In the genomic region with DNA sequence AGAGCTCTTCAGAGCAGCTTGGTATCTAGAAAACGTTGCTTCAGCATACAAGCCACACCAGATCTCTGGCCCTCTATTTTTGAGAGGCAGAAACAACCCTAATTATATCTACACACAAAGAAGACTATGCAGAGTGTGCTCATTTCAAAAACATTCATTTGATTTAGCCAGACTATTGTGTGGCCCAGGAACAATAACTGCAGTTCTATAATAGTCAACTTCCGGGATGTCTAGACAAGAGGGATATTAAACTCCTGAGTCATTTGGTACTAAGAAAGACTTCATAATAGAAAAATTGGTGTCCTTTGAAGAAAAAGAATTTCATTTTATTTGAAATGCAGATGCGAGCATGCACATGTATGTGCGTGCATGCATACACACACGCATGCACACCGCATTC, we compare ENCODE assay signal across 18 cellular contexts.
DNase-seq lines count a peak whose midpoint lies in the region; ATAC-seq and TF ChIP-seq lines count a peak whose summit lies in the region.
"Had no signal": no experiment of that assay in that cellular context is flagged by ENCODE, and none has a peak within 500 bp of the region (broad histone marks: within the 10 kb centered on the region; RNA-seq: fewer than 3 reads in every experiment).

No MANE protein-coding gene starts in this region.

- H3K27ac Mint-ChIP-seq in natural killer cell (no peak overlapping the region), nephron progenitor cell (no peak overlapping the region)
- H3K27ac Mint-ChIP-seq: activated CD4-positive, alpha-beta T cell treated with anti-CD3 and anti-CD28 coated beads, Interleukin-2, amount 10 ng/mL, durations not matched to agents 7 days and 5 days; activated T-helper 1 cell treated with anti-CD3 and anti-CD28 coated beads, Interleukin-12 subunit alpha, Interleukin-12 subunit beta, Interleukin-2, Interleukin-4 antibody, amounts not matched to agents 30 ng/mL and 10 ng/mL and 1 ng/mL, durations not matched to agents 14 hours and 24 hours and 36 hours had no signal

- ATAC-seq in SK-N-SH treated with all-trans-retinoic acid at 6 μM for 48 hours: no peak; the same call in 2 of the 3 replicates
- ATAC-seq in natural killer cell: no peak
- ATAC-seq: GM23338 had no signal

- WGBS in SK-N-SH (ENCODE audit: low lambda C conversion rate): 29% methylated on average over 6 of the region's 6 CpGs

- H3F3A ChIP-seq in SK-N-SH (replicated peaks; ENCODE audit: insufficient read depth): peaks cover 16% of the 10 kb centered on the region

- H3K36me3 ChIP-seq in SK-N-SH (replicated peaks in 1 of 2; ENCODE audit: control insufficient read depth in 1 of 2, insufficient read depth in 2 of 2, low read length in 1 of 2): no peaks in the 10 kb centered on the region
- H3K36me3 ChIP-seq: MG63, tibial artery had no signal

- H3K4me1 Mint-ChIP-seq in natural killer cell (peaks cover 0 to 7% of the 10 kb centered on the region in 2 donors), nephron progenitor cell (no peaks in the 10 kb centered on the region)
- H3K4me1 Mint-ChIP-seq: activated CD4-positive, alpha-beta T cell treated with anti-CD3 and anti-CD28 coated beads, Interleukin-2, amount 10 ng/mL, durations not matched to agents 7 days and 5 days had no signal

- H3K4me1 ChIP-seq in SK-N-SH (ENCODE audit: control insufficient read depth in 1 of 2, insufficient read depth in 2 of 2, low read depth in 1 of 2, low read length in 1 of 2): peaks cover 0 to 31% of the 10 kb centered on the region in 2 experiments; a peak in 1 of 4 replicates
- H3K4me1 ChIP-seq: parathyroid adenoma had no signal

- TF ChIP-seq RAD21 in SK-N-SH (IDR thresholded peaks at IDR 0.05; ENCODE audit: low read length): no peak

- H3K79me2 ChIP-seq in SK-N-SH (ENCODE audit: insufficient read depth): no peaks in the 10 kb centered on the region
- H3K79me2 ChIP-seq: parathyroid adenoma had no signal

- intact Hi-C loops in natural killer cell (cut with micrococcal nuclease): no loop called here

- no peaks in the 10 kb centered on the region for H3K9me3 ChIP-seq in SK-N-SH
- H3K9me3 ChIP-seq: A549, MG63, tibial artery had no signal

- H3K4me2 ChIP-seq in SK-N-SH: peak overlapping the region; percentile 38
- H3K4me2 ChIP-seq: A549, GM23338 had no signal

- no peak for TF ChIP-seq EP300 in SK-N-SH (IDR thresholded peaks at IDR 0.05; ENCODE audit: borderline replicate concordance in 1 of 2, low read depth in 1 of 2, low read length in 1 of 2)

- peak overlapping the region; percentile 48; the same call in 1 of the 2 replicates for H3K9ac ChIP-seq in SK-N-SH
- H3K9ac ChIP-seq: parathyroid adenoma had no signal

- peak overlapping the region in 1 of 2 experiments; percentile 84; a peak in 2 of 4 replicates for H3K27ac ChIP-seq in SK-N-SH (ENCODE audit: low read depth in 2 of 2, low read length in 1 of 2)
- H3K27ac ChIP-seq: parathyroid adenoma had no signal

- H3K4me3 Mint-ChIP-seq in natural killer cell (no peak overlapping the region), nephron progenitor cell (no peak overlapping the region)
- H3K4me3 Mint-ChIP-seq: activated CD4-positive, alpha-beta T cell treated with anti-CD3 and anti-CD28 coated beads, Interleukin-2, amount 10 ng/mL, durations not matched to agents 7 days and 5 days; activated T-helper 1 cell treated with anti-CD3 and anti-CD28 coated beads, Interleukin-12 subunit alpha, Interleukin-12 subunit beta, Interleukin-2, Interleukin-4 antibody, amounts not matched to agents 30 ng/mL and 10 ng/mL and 1 ng/mL, durations not matched to agents 14 hours and 24 hours and 36 hours; GM23338 had no signal

- CTCF ChIA-PET in SK-N-SH (lab: Yijun Ruan, JAX): no interaction called here

- H3K27me3 Mint-ChIP-seq in natural killer cell (ENCODE audit: low read depth in 2 of 2) (no peaks in the 10 kb centered on the region), nephron progenitor cell (ENCODE audit: low read depth, poor library complexity) (peaks cover 6% of the 10 kb centered on the region)
- H3K27me3 Mint-ChIP-seq: activated CD4-positive, alpha-beta T cell treated with anti-CD3 and anti-CD28 coated beads, Interleukin-2, amount 10 ng/mL, durations not matched to agents 7 days and 5 days had no signal

- no peaks in the 10 kb centered on the region for H3K27me3 ChIP-seq in SK-N-SH (ENCODE audit: insufficient read depth)
- H3K27me3 ChIP-seq: MG63, tibial artery had no signal

- H3K9me3 Mint-ChIP-seq in natural killer cell (no peaks in the 10 kb centered on the region), nephron progenitor cell (peaks cover 23% of the 10 kb centered on the region)
- H3K9me3 Mint-ChIP-seq: activated CD4-positive, alpha-beta T cell treated with anti-CD3 and anti-CD28 coated beads, Interleukin-2, amount 10 ng/mL, durations not matched to agents 7 days and 5 days; activated T-helper 1 cell treated with anti-CD3 and anti-CD28 coated beads, Interleukin-12 subunit alpha, Interleukin-12 subunit beta, Interleukin-2, Interleukin-4 antibody, amounts not matched to agents 30 ng/mL and 10 ng/mL and 1 ng/mL, durations not matched to agents 14 hours and 24 hours and 36 hours had no signal

- no peaks in the 10 kb centered on the region for H3K36me3 Mint-ChIP-seq in natural killer cell
- peaks cover 28% of the 10 kb centered on the region for H3K36me3 Mint-ChIP-seq in nephron progenitor cell (ENCODE audit: low read depth)

- in situ Hi-C loops in astrocyte of the cerebellum (cut with HindIII; ENCODE audit: low sequenced_read_pairs): no loop called here

- POLR2A ChIA-PET in SK-N-SH (lab: Yijun Ruan, JAX): no interaction called here

- H4K20me1 ChIP-seq in SK-N-SH (ENCODE audit: insufficient read depth): no peaks in the 10 kb centered on the region

- no peak for DNase-seq in SK-N-SH
- peak; percentile 44 for DNase-seq in astrocyte of the cerebellum (ENCODE audit: low read depth)
- peak; percentile 24 for DNase-seq in glomerular visceral epithelial cell (ENCODE audit: extremely low spot score)
- DNase-seq in natural killer cell: no peak
- no peak for DNase-seq in nephron progenitor cell
- no peak for DNase-seq in middle frontal gyrus (ENCODE audit: extremely low spot score, low spot score)
- DNase-seq in Ammon's horn (ENCODE audit: low spot score): no peak
- DNase-seq: activated CD4-positive, alpha-beta T cell treated with anti-CD3 and anti-CD28 coated beads, Interleukin-2, amount 10 ng/mL, durations not matched to agents 7 days and 5 days; aorta; mesendoderm; MG63; NCI-H226; tibial artery had no signal

- peak overlapping the region; percentile 75 for H2AFZ ChIP-seq in SK-N-SH (ENCODE audit: low read depth)
- H2AFZ ChIP-seq: GM23338, parathyroid adenoma had no signal

- H3K4me3 ChIP-seq in SK-N-SH (ENCODE audit: low read depth in 2 of 2, low read length in 1 of 2): no peak overlapping the region
- H3K4me3 ChIP-seq in astrocyte of the cerebellum (ENCODE audit: low read depth, low read length): no peak overlapping the region
- H3K4me3 ChIP-seq: A549, GM23338, MG63, tibial artery had no signal

- TF ChIP-seq CTCF in SK-N-SH (IDR thresholded peaks at IDR 0.05) (no peak), astrocyte of the cerebellum (IDR thresholded peaks at IDR 0.05; ENCODE audit: low read depth, low read length, missing control alignments) (no peak), natural killer cell (IDR thresholded peaks at IDR 0.05) (no peak), nephron progenitor cell (IDR thresholded peaks at IDR 0.05) (no peak)

- H3K9me2 ChIP-seq in SK-N-SH: no peaks in the 10 kb centered on the region

TF ChIP-seq in SK-N-SH, 30 proteins besides CTCF, POLR2A, EP300 and RAD21:
- no peak for TF ChIP-seq TAF1 (IDR thresholded peaks at IDR 0.05; ENCODE audit: borderline replicate concordance, low read depth, low read length)

TF ChIP-seq in SK-N-SH treated with all-trans-retinoic acid at 6 μM for 48 hours, 23 proteins besides CTCF, POLR2A, EP300 and RAD21 (continues in another document):
- no peak for TF ChIP-seq CSDC2 (CRISPR knock-in tag; IDR thresholded peaks at IDR 0.05)
- no peak for TF ChIP-seq BACH2 (CRISPR knock-in tag; IDR thresholded peaks at IDR 0.05; ENCODE audit: borderline replicate concordance)
- TF ChIP-seq GLIS3 (CRISPR knock-in tag; IDR thresholded peaks at IDR 0.05): no peak
- TF ChIP-seq, protein P1, sequence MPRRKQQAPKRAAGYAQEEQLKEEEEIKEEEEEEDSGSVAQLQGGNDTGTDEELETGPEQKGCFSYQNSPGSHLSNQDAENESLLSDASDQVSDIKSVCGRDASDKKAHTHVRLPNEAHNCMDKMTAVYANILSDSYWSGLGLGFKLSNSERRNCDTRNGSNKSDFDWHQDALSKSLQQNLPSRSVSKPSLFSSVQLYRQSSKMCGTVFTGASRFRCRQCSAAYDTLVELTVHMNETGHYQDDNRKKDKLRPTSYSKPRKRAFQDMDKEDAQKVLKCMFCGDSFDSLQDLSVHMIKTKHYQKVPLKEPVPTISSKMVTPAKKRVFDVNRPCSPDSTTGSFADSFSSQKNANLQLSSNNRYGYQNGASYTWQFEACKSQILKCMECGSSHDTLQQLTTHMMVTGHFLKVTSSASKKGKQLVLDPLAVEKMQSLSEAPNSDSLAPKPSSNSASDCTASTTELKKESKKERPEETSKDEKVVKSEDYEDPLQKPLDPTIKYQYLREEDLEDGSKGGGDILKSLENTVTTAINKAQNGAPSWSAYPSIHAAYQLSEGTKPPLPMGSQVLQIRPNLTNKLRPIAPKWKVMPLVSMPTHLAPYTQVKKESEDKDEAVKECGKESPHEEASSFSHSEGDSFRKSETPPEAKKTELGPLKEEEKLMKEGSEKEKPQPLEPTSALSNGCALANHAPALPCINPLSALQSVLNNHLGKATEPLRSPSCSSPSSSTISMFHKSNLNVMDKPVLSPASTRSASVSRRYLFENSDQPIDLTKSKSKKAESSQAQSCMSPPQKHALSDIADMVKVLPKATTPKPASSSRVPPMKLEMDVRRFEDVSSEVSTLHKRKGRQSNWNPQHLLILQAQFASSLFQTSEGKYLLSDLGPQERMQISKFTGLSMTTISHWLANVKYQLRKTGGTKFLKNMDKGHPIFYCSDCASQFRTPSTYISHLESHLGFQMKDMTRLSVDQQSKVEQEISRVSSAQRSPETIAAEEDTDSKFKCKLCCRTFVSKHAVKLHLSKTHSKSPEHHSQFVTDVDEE (CRISPR knock-in tag; IDR thresholded peaks at IDR 0.05): no peak
- TF ChIP-seq ZC3H10 (CRISPR knock-in tag; IDR thresholded peaks at IDR 0.05): no peak
- no peak for TF ChIP-seq ZNF565 (CRISPR knock-in tag; conservative IDR thresholded peaks at IDR 0.05; ENCODE audit: low read depth)
- TF ChIP-seq TOX (CRISPR knock-in tag; IDR thresholded peaks at IDR 0.05; ENCODE audit: borderline replicate concordance): no peak
- TF ChIP-seq ESRRG (CRISPR knock-in tag; IDR thresholded peaks at IDR 0.05): no peak
- TF ChIP-seq ZNF8 (CRISPR knock-in tag; IDR thresholded peaks at IDR 0.05): no peak

Comparison
In these comparisons a context has a peak if more than half of its experiments do, and no peak if none do; other contexts are left out.
1. DNase-seq: peak in astrocyte of the cerebellum (single experiment) and glomerular visceral epithelial cell (single experiment); none in SK-N-SH (single experiment), natural killer cell (single experiment), nephron progenitor cell (single experiment), middle frontal gyrus (single experiment) and Ammon's horn (single experiment).